Comparison of ENCODE assay signal across 14 cellular contexts in genomic region chr19:50313812-50314536, GRCh38. TPM values are rescaled to one million over a fixed set of nuclear protein-coding genes. Genes with fewer than 3 reads are reported as not detected.
A peak's percentile ranks its signal among the peaks of the same experiment; 100 is the strongest.
DNase-seq lines count a peak whose midpoint lies in the region; ATAC-seq and TF ChIP-seq lines count a peak whose summit lies in the region.
"Had no signal": no experiment of that assay in that cellular context is flagged by ENCODE, and none has a peak within 500 bp of the region (broad histone marks: within the 10 kb centered on the region; RNA-seq: fewer than 3 reads in every experiment).

No MANE protein-coding gene starts in this region.

- H3K27ac ChIP-seq in endodermal cell (ENCODE audit: low read depth, low read length) (no peak overlapping the region), neuronal stem cell (replicated peaks; ENCODE audit: low read length) (no peak overlapping the region), testis (no peak overlapping the region)
- H3K27ac ChIP-seq: gastrocnemius medialis, RWPE1 had no signal

- peaks cover 18% of the 10 kb centered on the region for H3K27me3 Mint-ChIP-seq in endodermal cell (ENCODE audit: insufficient read depth)

- peak overlapping the region; percentile 71 for H3K4me2 ChIP-seq in neuronal stem cell (ENCODE audit: insufficient read depth, low read length, poor library complexity, severe bottlenecking)

- H3K4me3 Mint-ChIP-seq in endodermal cell, result peak overlapping the region; percentile 71

- H3K14ac ChIP-seq in neuronal stem cell (ENCODE audit: low read length), result no peak overlapping the region

- no peaks in the 10 kb centered on the region for H3K9me3 Mint-ChIP-seq in endodermal cell

- 0 to 53% methylated on average over 1 to 18 of the region's 20 CpGs for WGBS in endodermal cell (ENCODE audit: insufficient coverage in 1 of 2, insufficient read length in 1 of 2), 2 experiments
- no CpG with 5 or more reads among the region's 20 CpGs for WGBS in neuronal stem cell (ENCODE audit: extremely low coverage in 2 of 2, insufficient read length in 2 of 2, insufficient replicate concordance in 1 of 2), 2 donors
- WGBS in testis, 2 donors, result 2 to 3% methylated on average over 20 of the region's 20 CpGs

- H3K9ac ChIP-seq in endodermal cell (ENCODE audit: extremely low read depth, low read length, poor library complexity, severe bottlenecking) (no peak overlapping the region), neuronal stem cell (ENCODE audit: low read depth, low read length, poor library complexity) (no peak overlapping the region)

- no peak overlapping the region for H2BK5ac ChIP-seq in neuronal stem cell (ENCODE audit: low read length)

- no peak overlapping the region for H4K91ac ChIP-seq in neuronal stem cell (ENCODE audit: low read depth, low read length, poor library complexity)

- no peaks in the 10 kb centered on the region for H3K9me3 ChIP-seq in endodermal cell (ENCODE audit: control insufficient read depth, low read length)
- H3K9me3 ChIP-seq in neuronal stem cell (replicated peaks in 1 of 2; ENCODE audit: control insufficient read depth in 2 of 2, insufficient read depth in 1 of 2, low read depth in 1 of 2, low read length in 2 of 2), result no peaks in the 10 kb centered on the region
- H3K9me3 ChIP-seq in testis, result no peaks in the 10 kb centered on the region
- H3K9me3 ChIP-seq: gastrocnemius medialis had no signal

- intact Hi-C loops in testis (cut with DNase I; ENCODE audit: low total_unique reads), result no loop called here

- no peak for ATAC-seq in GM19035 (IDR thresholded peaks at IDR 0.05; ENCODE audit: unreplicated experiment)
- ATAC-seq: gastrocnemius medialis, GM12878 had no signal

- H3K18ac ChIP-seq in neuronal stem cell (ENCODE audit: low read length), result peak overlapping the region; percentile 2

- no peak overlapping the region for H2BK120ac ChIP-seq in neuronal stem cell (ENCODE audit: low read depth, low read length)

- no peak overlapping the region for H2BK12ac ChIP-seq in neuronal stem cell (ENCODE audit: low read length)

- DNase-seq in H7 (peak; percentile 89), NCI-H2171 (lab: John Stamatoyannopoulos, UW) (peak; percentile 54), endodermal cell (peak; percentile 89), neuronal stem cell (ENCODE audit: low spot score) (no peak), HPDE6-E6E7 (ENCODE audit: extremely low spot score) (no peak), testis (no peak)
- DNase-seq: dermis blood vessel endothelial cell; gastrocnemius medialis; mesenchymal stem cell; NCI-H1048; stimulated activated CD4-positive, alpha-beta T cell treated with anti-CD3 and anti-CD28 coated beads, Interleukin-4, amount 100 ng/mL, for 1 hour had no signal

- H3K23ac ChIP-seq in neuronal stem cell (ENCODE audit: low read depth, low read length, poor library complexity), result no peak overlapping the region

- peak overlapping the region; percentile 91 for H3K27ac Mint-ChIP-seq in endodermal cell

- no peak overlapping the region for H3K4ac ChIP-seq in neuronal stem cell (ENCODE audit: low read length)

- peak overlapping the region; percentile 54; the same call in 1 of the 2 replicates for H3K4me3 ChIP-seq in H7 (ENCODE audit: insufficient read depth, low read depth, low read length)
- H3K4me3 ChIP-seq in endodermal cell (ENCODE audit: low read length), result peak overlapping the region; percentile 67
- H3K4me3 ChIP-seq in neuronal stem cell (ENCODE audit: low read length in 2 of 2), result no peak overlapping the region
- H3K4me3 ChIP-seq in testis, result no peak overlapping the region
- H3K4me3 ChIP-seq: gastrocnemius medialis, GM12878 had no signal

- H3K4me1 ChIP-seq in endodermal cell (ENCODE audit: control insufficient read depth, insufficient read depth, low read length) (no peaks in the 10 kb centered on the region), neuronal stem cell (ENCODE audit: control insufficient read depth in 2 of 2, insufficient read depth in 1 of 2, low read depth in 1 of 2, low read length in 2 of 2) (peaks cover 5 to 17% of the 10 kb centered on the region in 2 donors), testis (no peaks in the 10 kb centered on the region)
- H3K4me1 ChIP-seq: gastrocnemius medialis had no signal

- H4K8ac ChIP-seq in neuronal stem cell (ENCODE audit: low read depth, low read length), result no peak overlapping the region

- peak overlapping the region; percentile 81 for H2AK5ac ChIP-seq in neuronal stem cell (ENCODE audit: low read depth, low read length)

- H2BK15ac ChIP-seq in neuronal stem cell (ENCODE audit: low read length), result peak overlapping the region; percentile 49

- peaks cover 18% of the 10 kb centered on the region for H3K4me1 Mint-ChIP-seq in endodermal cell

- no peaks in the 10 kb centered on the region for H3K27me3 ChIP-seq in H7 (ENCODE audit: control insufficient read depth, insufficient read depth, low read length)
- peaks cover 10% of the 10 kb centered on the region for H3K27me3 ChIP-seq in endodermal cell (ENCODE audit: control insufficient read depth, insufficient read depth, low read length, poor library complexity, severe bottlenecking)
- H3K27me3 ChIP-seq in neuronal stem cell (ENCODE audit: control insufficient read depth in 3 of 3, insufficient read depth in 3 of 3, low read depth in 1 of 3, low read length in 3 of 3), result peaks cover 3 to 54% (median 25%) of the 10 kb centered on the region in 3 experiments
- no peaks in the 10 kb centered on the region for H3K27me3 ChIP-seq in testis

- H2AFZ ChIP-seq in neuronal stem cell (ENCODE audit: low read length), result no peak overlapping the region

- TF ChIP-seq POLR2A in testis (IDR thresholded peaks at IDR 0.05), result no peak

- peaks cover 4% of the 10 kb centered on the region for H3K36me3 Mint-ChIP-seq in endodermal cell (ENCODE audit: low read depth)

- no peaks in the 10 kb centered on the region for H3K79me1 ChIP-seq in neuronal stem cell (ENCODE audit: low read depth, low read length)

- TF ChIP-seq CTCF in endodermal cell (conservative IDR thresholded peaks at IDR 0.05) (peak; percentile 66), testis (IDR thresholded peaks at IDR 0.05) (no peak)

- H3K36me3 ChIP-seq in H7 (replicated peaks; ENCODE audit: control insufficient read depth, insufficient read depth, low read length) (no peaks in the 10 kb centered on the region), endodermal cell (ENCODE audit: control insufficient read depth, insufficient read depth, low read length) (no peaks in the 10 kb centered on the region), neuronal stem cell (replicated peaks in 1 of 2; ENCODE audit: control insufficient read depth in 2 of 2, insufficient read depth in 2 of 2, low read length in 2 of 2) (no peaks in the 10 kb centered on the region), testis (ENCODE audit: low read depth, missing control alignments) (no peaks in the 10 kb centered on the region)

RNA-seq across cellular contexts. Expression of gene KCNC3, which starts 15.2 kb away (rescaled TPM):
- total RNA-seq in H7 (2014; rRNA removed; shearing (Covaris generic)), result 0.14 and 0.37 TPM in 2 replicates
- 10 to 100 TPM in 1 of 2 donors, 1 to 10 TPM in 1; 8.6 to 10.7 TPM for total RNA-seq in endodermal cell
- polyA plus RNA-seq in endodermal cell (2013, experiment 1 of 2), result 3.8 TPM
- 4.2 TPM for polyA plus RNA-seq in endodermal cell (2013, experiment 2 of 2)
- 6.8 TPM for polyA plus RNA-seq in neuronal stem cell (2013, experiment 1 of 2)
- 6.9 TPM for polyA plus RNA-seq in neuronal stem cell (2013, experiment 2 of 2)
- 10 to 100 TPM in 1 of 2 donors, 1 to 10 TPM in 1; 6.9 to 16.0 TPM for total RNA-seq in testis
- 7.7 TPM for polyA plus RNA-seq in testis (ENCODE audit: insufficient read depth, low read depth, low replicate concordance)

RNA-seq across cellular contexts. Expression of gene NAPSA, which starts 51.5 kb away (rescaled TPM):
- 0.44 and 0.59 TPM in 2 replicates for total RNA-seq in H7 (2014; rRNA removed; shearing (Covaris generic))
- 1 to 10 TPM in 1 of 2 donors, under 1 TPM in 1; 0.91 to 1.5 TPM for total RNA-seq in endodermal cell
- polyA plus RNA-seq in endodermal cell (2013, experiment 1 of 2), result 0.14 TPM
- polyA plus RNA-seq in endodermal cell (2013, experiment 2 of 2), result 0.33 TPM
- polyA plus RNA-seq in neuronal stem cell (2013, experiment 1 of 2), result 0.84 TPM
- polyA plus RNA-seq in neuronal stem cell (2013, experiment 2 of 2), result 0.72 TPM
- total RNA-seq in testis, result 1 to 10 TPM; 1.3 to 2.0 TPM
- polyA plus RNA-seq in testis (ENCODE audit: insufficient read depth, low read depth, low replicate concordance), result 11.5 TPM
- total RNA-seq: dermis blood vessel endothelial cell had no signal

Comparison
In these comparisons a context has a peak if more than half of its experiments do, and no peak if none do; other contexts are left out.
1. DNase-seq: peak in H7 (single experiment), NCI-H2171 (single experiment) and endodermal cell (single experiment); none in neuronal stem cell (single experiment), HPDE6-E6E7 (single experiment) and testis (single experiment).
2. H3K4me3 ChIP-seq: peak in H7 (single experiment) and endodermal cell (single experiment); none in neuronal stem cell (0 of 2) and testis (0 of 2).